ENCODE assay signal across 9 cellular contexts in genomic region chr1:153789478-153790148, GRCh38. TPM values are rescaled to one million over a fixed set of nuclear protein-coding genes. Genes with fewer than 3 reads are reported as not detected.
DNase-seq lines count a peak whose midpoint lies in the region; TF ChIP-seq lines count a peak whose summit lies in the region.
"Had no signal": no experiment of that assay in that cellular context is flagged by ENCODE, and none has a peak within 500 bp of the region (broad histone marks: within the 10 kb centered on the region; RNA-seq: fewer than 3 reads in every experiment).

No MANE protein-coding gene starts in this region.

- no peaks in the 10 kb centered on the region for H3K27me3 ChIP-seq in skeletal muscle tissue (ENCODE audit: control insufficient read depth in 3 of 3, insufficient read depth in 3 of 3, low read length in 3 of 3)

- TF ChIP-seq CTCF in fibroblast of villous mesenchyme (IDR thresholded peaks at IDR 0.05; ENCODE audit: insufficient read depth, low read depth, low read length): no peak

- no peaks in the 10 kb centered on the region for H3K9me3 ChIP-seq in skeletal muscle tissue (ENCODE audit: control insufficient read depth in 3 of 3, low read length in 3 of 3)

- H3K4me3 ChIP-seq in fibroblast of villous mesenchyme (ENCODE audit: low read depth, low read length) (peak overlapping the region; percentile 40), skeletal muscle tissue (ENCODE audit: low read length in 3 of 3) (peak overlapping the region; percentile 33 to 71 (median 65))

- peak overlapping the region; percentile 84 for H3K27ac ChIP-seq in skeletal muscle tissue (ENCODE audit: low read depth, low read length)

- DNase-seq in GF-D8 (lab: John Stamatoyannopoulos, UW) (peak; percentile 13), SK-N-DZ (ENCODE audit: low spot score) (peak; percentile 68), fibroblast of villous mesenchyme (ENCODE audit: low read depth) (no peak), SW480 (ENCODE audit: low spot score) (no peak), A172 (ENCODE audit: low spot score) (no peak), HCEC 1CT (no peak), 8988T (no peak)
- DNase-seq: T1000 had no signal

- H3K36me3 ChIP-seq in skeletal muscle tissue (ENCODE audit: control insufficient read depth in 3 of 3, insufficient read depth in 3 of 3, low read length in 3 of 3): no peaks in the 10 kb centered on the region

- H3K4me1 ChIP-seq in skeletal muscle tissue (ENCODE audit: control insufficient read depth in 3 of 3, insufficient read depth in 3 of 3, low read length in 3 of 3): peaks cover 15 to 27% (median 20%) of the 10 kb centered on the region in 3 donors

- peak overlapping the region in 2 of 3 donors; percentile 24 to 71 for H3K9ac ChIP-seq in skeletal muscle tissue (ENCODE audit: low read depth in 1 of 3, low read length in 3 of 3)

RNA-seq across cellular contexts. Expression of gene SLC27A3, which starts 14.4 kb away (rescaled TPM):
- polyA plus RNA-seq in SK-N-DZ (2014; cell fraction: cytosol; rRNA removed): 6.4 and 10.5 TPM in 2 replicates
- polyA plus RNA-seq in SK-N-DZ (2014; cell fraction: nucleus; rRNA removed): 49.3 and 56.7 TPM in 2 replicates
- total RNA-seq in fibroblast of villous mesenchyme (6.9 and 14.8 TPM in 2 replicates), skeletal muscle tissue (16.7 TPM)
- total RNA-seq in A172 (2014; rRNA removed; shearing (Covaris generic)): 1.8 and 2.2 TPM in 2 replicates

Comparison
In these comparisons a context has a peak if more than half of its experiments do, and no peak if none do; other contexts are left out.
1. DNase-seq: peak in GF-D8 (single experiment) and SK-N-DZ (single experiment); none in fibroblast of villous mesenchyme (single experiment), SW480 (single experiment), A172 (single experiment), HCEC 1CT (single experiment) and 8988T (single experiment).